In the genomic region with DNA sequence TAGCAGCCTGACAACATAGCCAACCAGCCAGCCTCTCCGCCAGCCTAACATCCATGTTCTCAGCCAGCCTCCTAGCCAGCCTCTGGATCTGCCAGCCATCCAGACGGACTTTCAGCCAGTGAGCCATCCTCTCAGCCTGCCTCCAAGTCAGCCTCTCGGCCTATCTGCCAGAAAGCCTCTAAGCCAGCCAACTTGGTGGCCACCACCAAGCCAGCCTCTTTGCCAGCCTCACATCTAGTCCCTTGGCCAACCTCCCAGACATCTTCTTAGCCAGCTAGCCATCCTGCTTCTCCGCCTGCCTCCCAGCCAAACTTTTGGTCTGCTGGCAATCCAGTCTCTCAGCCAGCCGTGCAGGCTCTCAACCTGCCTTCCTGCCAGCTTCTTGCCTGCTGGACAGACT, we compare ENCODE assay signal across 14 cellular contexts. TPM values are rescaled to one million over a fixed set of nuclear protein-coding genes. Genes with fewer than 3 reads are reported as not detected.
A peak's percentile ranks its signal among the peaks of the same experiment; 100 is the strongest.
DNase-seq lines count a peak whose midpoint lies in the region; ATAC-seq lines count a peak whose summit lies in the region.
"Had no signal": no experiment of that assay in that cellular context is flagged by ENCODE, and none has a peak within 500 bp of the region (broad histone marks: within the 10 kb centered on the region; RNA-seq: fewer than 3 reads in every experiment).

No MANE protein-coding gene starts in this region.

- H3K36me3 Mint-ChIP-seq in dendritic cell treated with granulocyte-macrophage colony-stimulating factor and Interleukin-4, amounts not matched to agents 40 ng/mL and 50 ng/mL, for 4 days (ENCODE audit: low read depth): no peaks in the 10 kb centered on the region
- no peaks in the 10 kb centered on the region for H3K36me3 Mint-ChIP-seq in stimulated activated effector memory CD8-positive, alpha-beta T cell treated with anti-CD3 and anti-CD28 coated beads, Interleukin-12 subunit alpha, Interleukin-12 subunit beta, amount 100 ng/mL, for 72 hours

- no peaks in the 10 kb centered on the region for H3K9me3 Mint-ChIP-seq in dendritic cell treated with granulocyte-macrophage colony-stimulating factor and Interleukin-4, amounts not matched to agents 40 ng/mL and 50 ng/mL, for 4 days
- peaks cover 3% of the 10 kb centered on the region for H3K9me3 Mint-ChIP-seq in stimulated activated effector memory CD8-positive, alpha-beta T cell treated with anti-CD3 and anti-CD28 coated beads, Interleukin-12 subunit alpha, Interleukin-12 subunit beta, amount 100 ng/mL, for 72 hours

- H3K4me1 Mint-ChIP-seq in dendritic cell treated with granulocyte-macrophage colony-stimulating factor and Interleukin-4, amounts not matched to agents 40 ng/mL and 50 ng/mL, for 4 days (ENCODE audit: low read depth): peaks cover 25% of the 10 kb centered on the region
- H3K4me1 Mint-ChIP-seq in stimulated activated effector memory CD8-positive, alpha-beta T cell treated with anti-CD3 and anti-CD28 coated beads, Interleukin-12 subunit alpha, Interleukin-12 subunit beta, amount 100 ng/mL, for 72 hours: peaks cover 29% of the 10 kb centered on the region

- no peak overlapping the region for H3K4me3 ChIP-seq in MG63

- peak overlapping the region; percentile 6 for H3K27ac Mint-ChIP-seq in dendritic cell treated with granulocyte-macrophage colony-stimulating factor and Interleukin-4, amounts not matched to agents 40 ng/mL and 50 ng/mL, for 4 days
- H3K27ac Mint-ChIP-seq in stimulated activated effector memory CD8-positive, alpha-beta T cell treated with anti-CD3 and anti-CD28 coated beads, Interleukin-12 subunit alpha, Interleukin-12 subunit beta, amount 100 ng/mL, for 72 hours: peak overlapping the region; percentile 20
- H3K27ac Mint-ChIP-seq: HFFc6 had no signal

- H3K4me3 Mint-ChIP-seq in dendritic cell treated with granulocyte-macrophage colony-stimulating factor and Interleukin-4, amounts not matched to agents 40 ng/mL and 50 ng/mL, for 4 days: no peak overlapping the region
- no peak overlapping the region for H3K4me3 Mint-ChIP-seq in stimulated activated effector memory CD8-positive, alpha-beta T cell treated with anti-CD3 and anti-CD28 coated beads, Interleukin-12 subunit alpha, Interleukin-12 subunit beta, amount 100 ng/mL, for 72 hours
- H3K4me3 Mint-ChIP-seq: HFFc6 had no signal

- peak; percentile 81 for DNase-seq in MG63
- DNase-seq in medulla oblongata (ENCODE audit: extremely low spot score): peak; percentile 63
- no peak for DNase-seq in stimulated activated effector memory CD8-positive, alpha-beta T cell treated with anti-CD3 and anti-CD28 coated beads, Interleukin-12 subunit alpha, Interleukin-12 subunit beta, amount 100 ng/mL, for 72 hours (ENCODE audit: low spot score in 2 of 2)
- DNase-seq in NCI-H774 (lab: John Stamatoyannopoulos, UW): no peak
- DNase-seq in left lobe of liver (ENCODE audit: low spot score): no peak
- no peak for DNase-seq in NCI-H2081 treated with DMSO at 0.1 percent for 48 hours (lab: John Stamatoyannopoulos, UW)
- DNase-seq in NCI-H1105 treated with DMSO at 0.1 percent for 48 hours (lab: John Stamatoyannopoulos, UW): no peak
- DNase-seq: DMS53, GF-D8, HCEC 1CT, HFFc6 had no signal

- H3K9me3 ChIP-seq in MG63: no peaks in the 10 kb centered on the region

- intact Hi-C loops in dendritic cell treated with granulocyte-macrophage colony-stimulating factor and Interleukin-4, amounts not matched to agents 40 ng/mL and 50 ng/mL, for 4 days (cut with micrococcal nuclease): no loop called here

- no peaks in the 10 kb centered on the region for H3K27me3 Mint-ChIP-seq in dendritic cell treated with granulocyte-macrophage colony-stimulating factor and Interleukin-4, amounts not matched to agents 40 ng/mL and 50 ng/mL, for 4 days

- H3K36me3 ChIP-seq in MG63: no peaks in the 10 kb centered on the region

- no peaks in the 10 kb centered on the region for H3K27me3 ChIP-seq in MG63

- ATAC-seq in stimulated activated effector memory CD8-positive, alpha-beta T cell treated with anti-CD3 and anti-CD28 coated beads, Interleukin-12 subunit alpha, Interleukin-12 subunit beta, amount 100 ng/mL, for 72 hours: no peak
- ATAC-seq in left lobe of liver: no peak
- ATAC-seq: HepG2 had no signal

RNA-seq across cellular contexts. Expression of gene ARAP2, which starts 16.4 kb away (rescaled TPM):
- 1.3 and 1.9 TPM in 2 replicates for total RNA-seq in MG63 (2014; rRNA removed; shearing (Covaris generic); ENCODE audit: low replicate concordance)
- 7.4 TPM for total RNA-seq in left lobe of liver
- total RNA-seq: HFFc6 had no signal

RNA-seq across cellular contexts. Expression of gene DTHD1, which starts 20.7 kb away (rescaled TPM):
- not detected in 2 replicates for total RNA-seq in MG63 (2014; rRNA removed; shearing (Covaris generic); ENCODE audit: low replicate concordance)
- total RNA-seq in left lobe of liver: 0.05 TPM
- total RNA-seq: H4, HepG2, HFFc6 had no signal

Comparison
In these comparisons a context has a peak if more than half of its experiments do, and no peak if none do; other contexts are left out.
1. DNase-seq: peak in MG63 (single experiment) and medulla oblongata (single experiment); none in stimulated activated effector memory CD8-positive, alpha-beta T cell treated with anti-CD3 and anti-CD28 coated beads, Interleukin-12 subunit alpha, Interleukin-12 subunit beta, amount 100 ng/mL, for 72 hours (0 of 2), NCI-H774 (single experiment), left lobe of liver (single experiment), NCI-H2081 treated with DMSO at 0.1 percent for 48 hours (single experiment) and NCI-H1105 treated with DMSO at 0.1 percent for 48 hours (single experiment).